ENCODE assay signal across 2 cellular contexts in genomic region chr3:3998140-3998977, GRCh38.
TF ChIP-seq lines count a peak whose summit lies in the region.

No MANE protein-coding gene starts in this region.

TF ChIP-seq in SK-N-SH, 30 proteins besides CTCF, POLR2A, EP300 and RAD21 (continued from another document):
- TF ChIP-seq PBX3 (IDR thresholded peaks at IDR 0.05): no peak

TF ChIP-seq in SK-N-SH treated with all-trans-retinoic acid at 6 μM for 48 hours, 23 proteins besides CTCF, POLR2A, EP300 and RAD21 (continued from another document):
- TF ChIP-seq ARNTL (CRISPR knock-in tag; IDR thresholded peaks at IDR 0.05; ENCODE audit: borderline replicate concordance, low read depth) (no peak), ZNF565 (CRISPR knock-in tag; conservative IDR thresholded peaks at IDR 0.05; ENCODE audit: low read depth) (no peak), BACH2 (CRISPR knock-in tag; IDR thresholded peaks at IDR 0.05; ENCODE audit: borderline replicate concordance) (no peak), POU6F1 (CRISPR knock-in tag; IDR thresholded peaks at IDR 0.05; ENCODE audit: borderline replicate concordance, low read depth) (no peak), TCF4 (CRISPR knock-in tag; IDR thresholded peaks at IDR 0.05; ENCODE audit: borderline replicate concordance) (no peak)
